In genomic region chr6:163390770-163391169, GRCh38 we compare ENCODE assay signal across 24 cellular contexts.
"Had no signal": no experiment of that assay in that cellular context is flagged by ENCODE, and none has a peak within 500 bp of the region (broad histone marks: within the 10 kb centered on the region; RNA-seq: fewer than 3 reads in every experiment).

No MANE protein-coding gene starts in this region.

- H3K4me1 ChIP-seq: parathyroid adenoma had no signal

- H3K79me2 ChIP-seq: parathyroid adenoma had no signal

- H3K4me3 ChIP-seq: left ventricle myocardium inferior, lower lobe of right lung, smooth muscle cell, suprapubic skin, vagina had no signal

- ATAC-seq: effector memory CD8-positive, alpha-beta T cell; left colon; lower lobe of right lung; natural killer cell; sciatic nerve; stimulated activated naive CD8-positive, alpha-beta T cell treated with anti-CD3 and anti-CD28 coated beads, Interleukin-15, amount 100 ng/mL, for 72 hours had no signal

- H3K27ac ChIP-seq: left ventricle myocardium inferior, lower lobe of right lung, parathyroid adenoma, suprapubic skin, vagina had no signal

- H3K9ac ChIP-seq: parathyroid adenoma had no signal

- DNase-seq: cortex of kidney; effector memory CD8-positive, alpha-beta T cell; hypothalamus; immature natural killer cell; islet precursor cell; kidney glomerular epithelial cell; left colon; left ventricle myocardium inferior; lower lobe of right lung; natural killer cell; stimulated activated CD4-positive, alpha-beta T cell treated with anti-CD3 and anti-CD28 coated beads, Interleukin-12 subunit alpha, Interleukin-12 subunit beta, amount 100 ng/mL, for 4 hours; stimulated activated CD4-positive, alpha-beta T cell treated with anti-CD3 and anti-CD28 coated beads, Interleukin-1b, Interleukin-23, amount 100 ng/mL, for 48 hours; stimulated activated CD4-positive, alpha-beta T cell treated with anti-CD3 and anti-CD28 coated beads, Interleukin-4, amount 100 ng/mL, for 1 hour; stimulated activated CD8-positive, alpha-beta memory T cell treated with anti-CD3 and anti-CD28 coated beads, Interleukin-4, amount 100 ng/mL, for 48 hours; stimulated activated naive CD4-positive, alpha-beta T cell; stimulated activated naive CD8-positive, alpha-beta T cell treated with anti-CD3 and anti-CD28 coated beads, Interleukin-15, amount 100 ng/mL, for 72 hours; trophoblast cell had no signal

- H3K27me3 ChIP-seq: suprapubic skin, vagina had no signal

- H3K36me3 ChIP-seq: left ventricle myocardium inferior, lower lobe of right lung, suprapubic skin, vagina had no signal

- H2AFZ ChIP-seq: parathyroid adenoma had no signal

- H3K9me3 ChIP-seq: left ventricle myocardium inferior, lower lobe of right lung, suprapubic skin, vagina had no signal

- H3K4me2 ChIP-seq: smooth muscle cell had no signal

- FAIRE-seq: endometrium, frontal cortex had no signal
